In the genomic region with DNA sequence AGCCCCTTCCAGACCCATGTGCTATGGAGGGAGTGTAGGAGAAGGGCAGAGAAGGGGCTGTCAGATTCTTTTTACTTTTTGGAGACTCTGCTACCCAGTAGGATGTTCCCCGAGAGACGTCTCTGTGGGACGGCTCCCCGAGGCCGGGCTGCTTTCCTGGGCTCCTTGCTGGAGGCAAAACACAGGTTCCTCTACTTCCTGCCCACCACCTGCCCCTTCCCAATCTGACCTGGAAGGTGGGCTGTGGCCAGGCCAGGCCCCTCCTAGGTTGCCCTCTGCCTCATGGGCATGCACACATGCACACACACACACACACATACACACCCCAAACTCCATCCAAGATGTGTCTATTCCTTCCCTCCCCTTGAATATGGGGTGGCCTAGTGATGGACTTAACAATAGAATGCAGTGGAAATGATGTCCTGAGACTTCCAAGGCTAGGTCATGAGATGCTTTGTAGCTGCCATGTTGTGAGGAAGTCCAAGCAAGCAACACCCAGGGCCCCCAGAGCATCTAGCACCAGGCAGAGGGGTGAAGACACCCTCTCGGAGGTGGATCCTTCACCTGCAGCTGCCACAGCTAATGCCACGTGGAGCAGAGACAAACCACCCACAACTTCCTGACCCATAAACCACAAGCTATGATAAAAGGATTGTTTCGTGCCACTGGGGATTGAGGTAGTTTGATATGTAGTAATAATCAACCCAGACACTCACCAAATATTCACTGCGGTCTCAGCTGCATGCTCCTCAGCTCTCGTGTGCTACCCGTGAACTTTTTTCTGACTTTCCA, we compare ENCODE assay signal across 9 cellular contexts. TPM values are rescaled to one million over a fixed set of nuclear protein-coding genes. Genes with fewer than 3 reads are reported as not detected.
A peak's percentile ranks its signal among the peaks of the same experiment; 100 is the strongest.
DNase-seq lines count a peak whose midpoint lies in the region; ATAC-seq and TF ChIP-seq lines count a peak whose summit lies in the region.
"Had no signal": no experiment of that assay in that cellular context is flagged by ENCODE, and none has a peak within 500 bp of the region (broad histone marks: within the 10 kb centered on the region; RNA-seq: fewer than 3 reads in every experiment).

No MANE protein-coding gene starts in this region.

- H3K4me3 Mint-ChIP-seq in CD4-positive, CD25-positive, alpha-beta regulatory T cell, result peak overlapping the region; percentile 63 to 85 (median 67)
- H3K4me3 Mint-ChIP-seq in activated naive CD8-positive, alpha-beta T cell, result peak overlapping the region; percentile 68

- H3K27me3 Mint-ChIP-seq in CD4-positive, CD25-positive, alpha-beta regulatory T cell, result peaks cover 10% of the 10 kb centered on the region
- no peaks in the 10 kb centered on the region for H3K27me3 Mint-ChIP-seq in activated naive CD8-positive, alpha-beta T cell

- H3K9me3 ChIP-seq in CD4-positive, CD25-positive, alpha-beta regulatory T cell (ENCODE audit: control insufficient read depth in 2 of 2, low read length in 2 of 2), result peaks cover 3 to 12% of the 10 kb centered on the region in 2 experiments

- peak overlapping the region; percentile 72 to 92 (median 91) for H3K27ac Mint-ChIP-seq in CD4-positive, CD25-positive, alpha-beta regulatory T cell
- H3K27ac Mint-ChIP-seq in activated naive CD8-positive, alpha-beta T cell, result peak overlapping the region; percentile 100

- peaks cover 19 to 55% (median 37%) of the 10 kb centered on the region in 4 donors for H3K4me1 Mint-ChIP-seq in CD4-positive, CD25-positive, alpha-beta regulatory T cell
- peaks cover 55% of the 10 kb centered on the region for H3K4me1 Mint-ChIP-seq in activated naive CD8-positive, alpha-beta T cell (ENCODE audit: low read depth)

- H3K4me3 ChIP-seq in CD4-positive, CD25-positive, alpha-beta regulatory T cell (ENCODE audit: low read depth, low read length), result peak overlapping the region; percentile 21
- H3K4me3 ChIP-seq: skin epidermis had no signal

- no peaks in the 10 kb centered on the region for H3K36me3 ChIP-seq in CD4-positive, CD25-positive, alpha-beta regulatory T cell (ENCODE audit: control insufficient read depth, insufficient read depth, low read length)

- no peak for TF ChIP-seq CTCF in foreskin keratinocyte (conservative IDR thresholded peaks at IDR 0.05)

- H3K27me3 ChIP-seq in CD4-positive, CD25-positive, alpha-beta regulatory T cell (ENCODE audit: control insufficient read depth, insufficient read depth, low read length), result no peaks in the 10 kb centered on the region
- peaks cover 13% of the 10 kb centered on the region for H3K27me3 ChIP-seq in foreskin keratinocyte

- peak; percentile 50 to 96 (median 87) for DNase-seq in CD4-positive, CD25-positive, alpha-beta regulatory T cell
- DNase-seq in OCI-M1 (lab: John Stamatoyannopoulos, UW), result peak; percentile 1
- DNase-seq in stimulated activated CD4-positive, alpha-beta T cell treated with anti-CD3 and anti-CD28 coated beads, Interleukin-4, amount 100 ng/mL, for 4 hours, result peak; percentile 67 to 82
- DNase-seq in DMS 273 (lab: John Stamatoyannopoulos, UW; ENCODE audit: unreplicated experiment), result no peak
- no peak for DNase-seq in DMS79 (lab: John Stamatoyannopoulos, UW)
- DNase-seq in foreskin keratinocyte, result no peak

- H3K27ac ChIP-seq in CD4-positive, CD25-positive, alpha-beta regulatory T cell (ENCODE audit: insufficient read depth, low read length, poor library complexity, severe bottlenecking), result peak overlapping the region; percentile 67
- H3K27ac ChIP-seq in foreskin keratinocyte, result no peak overlapping the region

- H3K9me3 Mint-ChIP-seq in CD4-positive, CD25-positive, alpha-beta regulatory T cell, result peaks cover 0 to 19% (median 6%) of the 10 kb centered on the region in 7 donors
- peaks cover 7% of the 10 kb centered on the region for H3K9me3 Mint-ChIP-seq in activated naive CD8-positive, alpha-beta T cell (ENCODE audit: low read depth)

- H3K4me1 ChIP-seq in CD4-positive, CD25-positive, alpha-beta regulatory T cell (ENCODE audit: control insufficient read depth, insufficient read depth, low read length, poor library complexity, severe bottlenecking), result peaks cover 38% of the 10 kb centered on the region
- no peaks in the 10 kb centered on the region for H3K4me1 ChIP-seq in foreskin keratinocyte

- ATAC-seq in CD4-positive, CD25-positive, alpha-beta regulatory T cell (ENCODE audit: low read depth in 2 of 2), result peak; percentile 92
- ATAC-seq in GM21723 (IDR thresholded peaks at IDR 0.05; ENCODE audit: unreplicated experiment), result peak; percentile 34
- ATAC-seq in foreskin keratinocyte, result no peak

- peaks cover 3% of the 10 kb centered on the region for H3K36me3 Mint-ChIP-seq in CD4-positive, CD25-positive, alpha-beta regulatory T cell
- H3K36me3 Mint-ChIP-seq in activated naive CD8-positive, alpha-beta T cell, result peaks cover 17% of the 10 kb centered on the region

RNA-seq across cellular contexts. Expression of a gene that starts 1.6 kb away (rescaled TPM):
- 0.96 TPM for total RNA-seq in CD4-positive, CD25-positive, alpha-beta regulatory T cell
- 1 to 10 TPM; 2.6 to 5.7 (median 4.9) TPM for polyA plus RNA-seq in CD4-positive, CD25-positive, alpha-beta regulatory T cell
- not detected in 2 replicates for total RNA-seq in foreskin keratinocyte
- polyA plus RNA-seq in foreskin keratinocyte, result 0.03 TPM in 1 of 2 replicates, not detected in the other

RNA-seq across cellular contexts. Expression of a gene that starts 19.1 kb away (rescaled TPM):
- not detected for total RNA-seq in CD4-positive, CD25-positive, alpha-beta regulatory T cell
- polyA plus RNA-seq in CD4-positive, CD25-positive, alpha-beta regulatory T cell, result not detected
- not detected in 2 replicates for total RNA-seq in foreskin keratinocyte
- polyA plus RNA-seq in foreskin keratinocyte, result not detected in 2 replicates

RNA-seq across cellular contexts. Expression of a gene that starts 48.2 kb away (rescaled TPM):
- total RNA-seq in CD4-positive, CD25-positive, alpha-beta regulatory T cell, result 0.25 TPM
- polyA plus RNA-seq in CD4-positive, CD25-positive, alpha-beta regulatory T cell, result under 1 TPM in 3 of 4 donors, not detected in 1; 0.33 to 0.46 (median 0.41) TPM
- 3.0 and 3.6 TPM in 2 replicates for total RNA-seq in foreskin keratinocyte
- 1.8 and 1.9 TPM in 2 replicates for polyA plus RNA-seq in foreskin keratinocyte

RNA-seq across cellular contexts. Expression of a gene that starts 50.8 kb away (rescaled TPM):
- not detected for total RNA-seq in CD4-positive, CD25-positive, alpha-beta regulatory T cell
- not detected for polyA plus RNA-seq in CD4-positive, CD25-positive, alpha-beta regulatory T cell
- not detected in 2 replicates for total RNA-seq in foreskin keratinocyte
- not detected in 2 replicates for polyA plus RNA-seq in foreskin keratinocyte

Comparison
In these comparisons a context has a peak if more than half of its experiments do, and no peak if none do; other contexts are left out.
1. DNase-seq: peak in CD4-positive, CD25-positive, alpha-beta regulatory T cell (3 of 3), OCI-M1 (single experiment) and stimulated activated CD4-positive, alpha-beta T cell treated with anti-CD3 and anti-CD28 coated beads, Interleukin-4, amount 100 ng/mL, for 4 hours (2 of 2); none in DMS 273 (single experiment), DMS79 (single experiment) and foreskin keratinocyte (0 of 2).